ENCODE assay signal across 1 cellular context in the genomic region with DNA sequence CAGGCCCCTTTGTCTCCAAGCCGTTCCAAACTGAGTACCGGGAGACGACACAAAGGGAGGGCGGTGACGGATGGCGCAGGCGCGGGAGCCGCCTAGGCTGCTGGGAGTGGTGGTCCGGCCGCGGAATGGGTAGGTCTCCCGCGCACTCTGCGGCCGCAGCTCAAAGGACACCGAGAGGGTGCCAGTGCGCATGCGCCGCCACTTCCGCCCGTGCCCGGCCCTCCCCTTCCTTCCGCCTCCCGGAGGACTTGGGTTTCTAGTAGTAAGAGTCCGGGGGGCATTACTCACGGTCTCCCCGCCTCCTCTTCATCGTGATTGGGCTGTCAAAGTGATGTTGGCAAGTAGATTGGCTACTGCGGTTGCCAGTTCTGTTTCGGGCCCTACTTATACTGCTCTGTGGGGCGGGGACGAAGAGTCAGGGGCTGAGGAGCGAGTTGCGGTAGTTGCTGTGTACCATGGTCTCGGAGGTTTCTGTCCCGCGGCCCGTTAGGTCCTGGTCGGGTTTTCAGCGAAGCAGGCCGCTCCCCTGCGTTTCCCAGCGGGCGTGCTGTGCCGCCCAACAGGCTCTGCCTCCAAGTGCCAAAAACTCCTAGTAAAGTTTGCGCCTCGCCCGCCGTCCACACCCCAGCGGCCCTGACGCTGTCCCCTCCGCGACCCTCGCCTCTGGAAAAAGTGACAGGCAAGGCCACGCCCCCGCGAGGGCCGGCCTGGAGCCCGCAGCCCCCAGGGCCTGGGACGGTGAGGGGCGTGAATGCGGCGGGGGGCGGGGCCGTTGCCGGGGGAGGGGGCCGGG.
TF ChIP-seq lines count a peak whose summit lies in the region.

No MANE protein-coding gene starts in this region.

TF ChIP-seq in K562, 482 proteins besides CTCF, POLR2A, EP300 and RAD21 (continued from another document and continues in another):
- TF ChIP-seq, protein P1, sequence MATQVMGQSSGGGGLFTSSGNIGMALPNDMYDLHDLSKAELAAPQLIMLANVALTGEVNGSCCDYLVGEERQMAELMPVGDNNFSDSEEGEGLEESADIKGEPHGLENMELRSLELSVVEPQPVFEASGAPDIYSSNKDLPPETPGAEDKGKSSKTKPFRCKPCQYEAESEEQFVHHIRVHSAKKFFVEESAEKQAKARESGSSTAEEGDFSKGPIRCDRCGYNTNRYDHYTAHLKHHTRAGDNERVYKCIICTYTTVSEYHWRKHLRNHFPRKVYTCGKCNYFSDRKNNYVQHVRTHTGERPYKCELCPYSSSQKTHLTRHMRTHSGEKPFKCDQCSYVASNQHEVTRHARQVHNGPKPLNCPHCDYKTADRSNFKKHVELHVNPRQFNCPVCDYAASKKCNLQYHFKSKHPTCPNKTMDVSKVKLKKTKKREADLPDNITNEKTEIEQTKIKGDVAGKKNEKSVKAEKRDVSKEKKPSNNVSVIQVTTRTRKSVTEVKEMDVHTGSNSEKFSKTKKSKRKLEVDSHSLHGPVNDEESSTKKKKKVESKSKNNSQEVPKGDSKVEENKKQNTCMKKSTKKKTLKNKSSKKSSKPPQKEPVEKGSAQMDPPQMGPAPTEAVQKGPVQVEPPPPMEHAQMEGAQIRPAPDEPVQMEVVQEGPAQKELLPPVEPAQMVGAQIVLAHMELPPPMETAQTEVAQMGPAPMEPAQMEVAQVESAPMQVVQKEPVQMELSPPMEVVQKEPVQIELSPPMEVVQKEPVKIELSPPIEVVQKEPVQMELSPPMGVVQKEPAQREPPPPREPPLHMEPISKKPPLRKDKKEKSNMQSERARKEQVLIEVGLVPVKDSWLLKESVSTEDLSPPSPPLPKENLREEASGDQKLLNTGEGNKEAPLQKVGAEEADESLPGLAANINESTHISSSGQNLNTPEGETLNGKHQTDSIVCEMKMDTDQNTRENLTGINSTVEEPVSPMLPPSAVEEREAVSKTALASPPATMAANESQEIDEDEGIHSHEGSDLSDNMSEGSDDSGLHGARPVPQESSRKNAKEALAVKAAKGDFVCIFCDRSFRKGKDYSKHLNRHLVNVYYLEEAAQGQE (CRISPR knock-in tag; IDR thresholded peaks at IDR 0.05; ENCODE audit: low read depth) = no peak
- peak in 1 of 2 experiments; percentile 80; a peak in 2 of 4 replicates for TF ChIP-seq NONO (IDR thresholded peaks at IDR 0.05; ENCODE audit: low read depth in 2 of 2, low read length in 1 of 2)
- TF ChIP-seq, protein P2, sequence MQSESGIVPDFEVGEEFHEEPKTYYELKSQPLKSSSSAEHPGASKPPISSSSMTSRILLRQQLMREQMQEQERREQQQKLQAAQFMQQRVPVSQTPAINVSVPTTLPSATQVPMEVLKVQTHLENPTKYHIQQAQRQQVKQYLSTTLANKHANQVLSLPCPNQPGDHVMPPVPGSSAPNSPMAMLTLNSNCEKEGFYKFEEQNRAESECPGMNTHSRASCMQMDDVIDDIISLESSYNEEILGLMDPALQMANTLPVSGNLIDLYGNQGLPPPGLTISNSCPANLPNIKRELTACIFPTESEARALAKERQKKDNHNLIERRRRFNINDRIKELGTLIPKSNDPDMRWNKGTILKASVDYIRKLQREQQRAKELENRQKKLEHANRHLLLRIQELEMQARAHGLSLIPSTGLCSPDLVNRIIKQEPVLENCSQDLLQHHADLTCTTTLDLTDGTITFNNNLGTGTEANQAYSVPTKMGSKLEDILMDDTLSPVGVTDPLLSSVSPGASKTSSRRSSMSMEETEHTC (IDR thresholded peaks at IDR 0.05) = no peak
- TF ChIP-seq PHB2 (IDR thresholded peaks at IDR 0.05; ENCODE audit: low read depth) = no peak
- TF ChIP-seq NRF1 (conservative IDR thresholded peaks at IDR 0.05 in 1 of 2, IDR thresholded peaks at IDR 0.05 in 1 of 2) = peak; percentile 99
- TF ChIP-seq XRCC5 (IDR thresholded peaks at IDR 0.05; ENCODE audit: low read depth, low read length) = no peak
- TF ChIP-seq, protein P3, sequence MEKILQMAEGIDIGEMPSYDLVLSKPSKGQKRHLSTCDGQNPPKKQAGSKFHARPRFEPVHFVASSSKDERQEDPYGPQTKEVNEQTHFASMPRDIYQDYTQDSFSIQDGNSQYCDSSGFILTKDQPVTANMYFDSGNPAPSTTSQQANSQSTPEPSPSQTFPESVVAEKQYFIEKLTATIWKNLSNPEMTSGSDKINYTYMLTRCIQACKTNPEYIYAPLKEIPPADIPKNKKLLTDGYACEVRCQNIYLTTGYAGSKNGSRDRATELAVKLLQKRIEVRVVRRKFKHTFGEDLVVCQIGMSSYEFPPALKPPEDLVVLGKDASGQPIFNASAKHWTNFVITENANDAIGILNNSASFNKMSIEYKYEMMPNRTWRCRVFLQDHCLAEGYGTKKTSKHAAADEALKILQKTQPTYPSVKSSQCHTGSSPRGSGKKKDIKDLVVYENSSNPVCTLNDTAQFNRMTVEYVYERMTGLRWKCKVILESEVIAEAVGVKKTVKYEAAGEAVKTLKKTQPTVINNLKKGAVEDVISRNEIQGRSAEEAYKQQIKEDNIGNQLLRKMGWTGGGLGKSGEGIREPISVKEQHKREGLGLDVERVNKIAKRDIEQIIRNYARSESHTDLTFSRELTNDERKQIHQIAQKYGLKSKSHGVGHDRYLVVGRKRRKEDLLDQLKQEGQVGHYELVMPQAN (IDR thresholded peaks at IDR 0.05; ENCODE audit: borderline replicate concordance) = peak; percentile 45; the same call in 1 of the 2 replicates
- TF ChIP-seq ZNF778 (CRISPR knock-in tag; IDR thresholded peaks at IDR 0.05) = no peak
- no peak for TF ChIP-seq KDM1A (IDR thresholded peaks at IDR 0.05)
- no peak for TF ChIP-seq TCF3 (CRISPR knock-in tag; IDR thresholded peaks at IDR 0.05)
- no peak for TF ChIP-seq ZNF444 (CRISPR knock-in tag; IDR thresholded peaks at IDR 0.05)
- TF ChIP-seq TCF7L2 (IDR thresholded peaks at IDR 0.05; ENCODE audit: low read depth, low read length) = no peak
- no peak for TF ChIP-seq ZNF408 (CRISPR knock-in tag; IDR thresholded peaks at IDR 0.05; ENCODE audit: low read depth)
- TF ChIP-seq ZC3H4 (CRISPR knock-in tag; IDR thresholded peaks at IDR 0.05; ENCODE audit: borderline replicate concordance) = peak; percentile 99
- peak; percentile 26; the same call in 1 of the 2 replicates for TF ChIP-seq CREB1 (IDR thresholded peaks at IDR 0.05)
- TF ChIP-seq CREB1 (CRISPR knock-in tag; IDR thresholded peaks at IDR 0.05) = peak; percentile 37; the same call in 1 of the 2 replicates
- TF ChIP-seq TARDBP (IDR thresholded peaks at IDR 0.05) = 0 out of 2 replicates have a peak, but pooled peaks have one; percentile 18
- no peak for TF ChIP-seq MTF1 (CRISPR knock-in tag; IDR thresholded peaks at IDR 0.05; ENCODE audit: borderline replicate concordance)
- TF ChIP-seq BDP1 (IDR thresholded peaks at IDR 0.05; ENCODE audit: insufficient read depth, insufficient read length) = no peak
- TF ChIP-seq FOXK1 (CRISPR knock-in tag; IDR thresholded peaks at IDR 0.05; ENCODE audit: borderline replicate concordance) = no peak
- TF ChIP-seq, protein P4, sequence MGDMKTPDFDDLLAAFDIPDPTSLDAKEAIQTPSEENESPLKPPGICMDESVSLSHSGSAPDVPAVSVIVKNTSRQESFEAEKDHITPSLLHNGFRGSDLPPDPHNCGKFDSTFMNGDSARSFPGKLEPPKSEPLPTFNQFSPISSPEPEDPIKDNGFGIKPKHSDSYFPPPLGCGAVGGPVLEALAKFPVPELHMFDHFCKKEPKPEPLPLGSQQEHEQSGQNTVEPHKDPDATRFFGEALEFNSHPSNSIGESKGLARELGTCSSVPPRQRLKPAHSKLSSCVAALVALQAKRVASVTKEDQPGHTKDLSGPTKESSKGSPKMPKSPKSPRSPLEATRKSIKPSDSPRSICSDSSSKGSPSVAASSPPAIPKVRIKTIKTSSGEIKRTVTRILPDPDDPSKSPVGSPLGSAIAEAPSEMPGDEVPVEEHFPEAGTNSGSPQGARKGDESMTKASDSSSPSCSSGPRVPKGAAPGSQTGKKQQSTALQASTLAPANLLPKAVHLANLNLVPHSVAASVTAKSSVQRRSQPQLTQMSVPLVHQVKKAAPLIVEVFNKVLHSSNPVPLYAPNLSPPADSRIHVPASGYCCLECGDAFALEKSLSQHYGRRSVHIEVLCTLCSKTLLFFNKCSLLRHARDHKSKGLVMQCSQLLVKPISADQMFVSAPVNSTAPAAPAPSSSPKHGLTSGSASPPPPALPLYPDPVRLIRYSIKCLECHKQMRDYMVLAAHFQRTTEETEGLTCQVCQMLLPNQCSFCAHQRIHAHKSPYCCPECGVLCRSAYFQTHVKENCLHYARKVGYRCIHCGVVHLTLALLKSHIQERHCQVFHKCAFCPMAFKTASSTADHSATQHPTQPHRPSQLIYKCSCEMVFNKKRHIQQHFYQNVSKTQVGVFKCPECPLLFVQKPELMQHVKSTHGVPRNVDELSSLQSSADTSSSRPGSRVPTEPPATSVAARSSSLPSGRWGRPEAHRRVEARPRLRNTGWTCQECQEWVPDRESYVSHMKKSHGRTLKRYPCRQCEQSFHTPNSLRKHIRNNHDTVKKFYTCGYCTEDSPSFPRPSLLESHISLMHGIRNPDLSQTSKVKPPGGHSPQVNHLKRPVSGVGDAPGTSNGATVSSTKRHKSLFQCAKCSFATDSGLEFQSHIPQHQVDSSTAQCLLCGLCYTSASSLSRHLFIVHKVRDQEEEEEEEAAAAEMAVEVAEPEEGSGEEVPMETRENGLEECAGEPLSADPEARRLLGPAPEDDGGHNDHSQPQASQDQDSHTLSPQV (IDR thresholded peaks at IDR 0.05) = no peak
- no peak for TF ChIP-seq ZNF551 (CRISPR knock-in tag; IDR thresholded peaks at IDR 0.05)
- TF ChIP-seq, protein P5, sequence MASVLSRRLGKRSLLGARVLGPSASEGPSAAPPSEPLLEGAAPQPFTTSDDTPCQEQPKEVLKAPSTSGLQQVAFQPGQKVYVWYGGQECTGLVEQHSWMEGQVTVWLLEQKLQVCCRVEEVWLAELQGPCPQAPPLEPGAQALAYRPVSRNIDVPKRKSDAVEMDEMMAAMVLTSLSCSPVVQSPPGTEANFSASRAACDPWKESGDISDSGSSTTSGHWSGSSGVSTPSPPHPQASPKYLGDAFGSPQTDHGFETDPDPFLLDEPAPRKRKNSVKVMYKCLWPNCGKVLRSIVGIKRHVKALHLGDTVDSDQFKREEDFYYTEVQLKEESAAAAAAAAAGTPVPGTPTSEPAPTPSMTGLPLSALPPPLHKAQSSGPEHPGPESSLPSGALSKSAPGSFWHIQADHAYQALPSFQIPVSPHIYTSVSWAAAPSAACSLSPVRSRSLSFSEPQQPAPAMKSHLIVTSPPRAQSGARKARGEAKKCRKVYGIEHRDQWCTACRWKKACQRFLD (CRISPR knock-in tag; IDR thresholded peaks at IDR 0.05) = no peak
- TF ChIP-seq, protein P6, sequence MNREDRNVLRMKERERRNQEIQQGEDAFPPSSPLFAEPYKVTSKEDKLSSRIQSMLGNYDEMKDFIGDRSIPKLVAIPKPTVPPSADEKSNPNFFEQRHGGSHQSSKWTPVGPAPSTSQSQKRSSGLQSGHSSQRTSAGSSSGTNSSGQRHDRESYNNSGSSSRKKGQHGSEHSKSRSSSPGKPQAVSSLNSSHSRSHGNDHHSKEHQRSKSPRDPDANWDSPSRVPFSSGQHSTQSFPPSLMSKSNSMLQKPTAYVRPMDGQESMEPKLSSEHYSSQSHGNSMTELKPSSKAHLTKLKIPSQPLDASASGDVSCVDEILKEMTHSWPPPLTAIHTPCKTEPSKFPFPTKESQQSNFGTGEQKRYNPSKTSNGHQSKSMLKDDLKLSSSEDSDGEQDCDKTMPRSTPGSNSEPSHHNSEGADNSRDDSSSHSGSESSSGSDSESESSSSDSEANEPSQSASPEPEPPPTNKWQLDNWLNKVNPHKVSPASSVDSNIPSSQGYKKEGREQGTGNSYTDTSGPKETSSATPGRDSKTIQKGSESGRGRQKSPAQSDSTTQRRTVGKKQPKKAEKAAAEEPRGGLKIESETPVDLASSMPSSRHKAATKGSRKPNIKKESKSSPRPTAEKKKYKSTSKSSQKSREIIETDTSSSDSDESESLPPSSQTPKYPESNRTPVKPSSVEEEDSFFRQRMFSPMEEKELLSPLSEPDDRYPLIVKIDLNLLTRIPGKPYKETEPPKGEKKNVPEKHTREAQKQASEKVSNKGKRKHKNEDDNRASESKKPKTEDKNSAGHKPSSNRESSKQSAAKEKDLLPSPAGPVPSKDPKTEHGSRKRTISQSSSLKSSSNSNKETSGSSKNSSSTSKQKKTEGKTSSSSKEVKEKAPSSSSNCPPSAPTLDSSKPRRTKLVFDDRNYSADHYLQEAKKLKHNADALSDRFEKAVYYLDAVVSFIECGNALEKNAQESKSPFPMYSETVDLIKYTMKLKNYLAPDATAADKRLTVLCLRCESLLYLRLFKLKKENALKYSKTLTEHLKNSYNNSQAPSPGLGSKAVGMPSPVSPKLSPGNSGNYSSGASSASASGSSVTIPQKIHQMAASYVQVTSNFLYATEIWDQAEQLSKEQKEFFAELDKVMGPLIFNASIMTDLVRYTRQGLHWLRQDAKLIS (CRISPR knock-in tag; IDR thresholded peaks at IDR 0.05) = no peak; the same call in none of the 2 replicates
- TF ChIP-seq WHSC1 (IDR thresholded peaks at IDR 0.05; ENCODE audit: low read length) = no peak
- no peak for TF ChIP-seq TSC22D4 (tag; IDR thresholded peaks at IDR 0.05)
- TF ChIP-seq ZNF175 (CRISPR knock-in tag; IDR thresholded peaks at IDR 0.05; ENCODE audit: low read depth) = no peak
- TF ChIP-seq MECOM (CRISPR knock-in tag; IDR thresholded peaks at IDR 0.05) = no peak
- TF ChIP-seq, protein P7, sequence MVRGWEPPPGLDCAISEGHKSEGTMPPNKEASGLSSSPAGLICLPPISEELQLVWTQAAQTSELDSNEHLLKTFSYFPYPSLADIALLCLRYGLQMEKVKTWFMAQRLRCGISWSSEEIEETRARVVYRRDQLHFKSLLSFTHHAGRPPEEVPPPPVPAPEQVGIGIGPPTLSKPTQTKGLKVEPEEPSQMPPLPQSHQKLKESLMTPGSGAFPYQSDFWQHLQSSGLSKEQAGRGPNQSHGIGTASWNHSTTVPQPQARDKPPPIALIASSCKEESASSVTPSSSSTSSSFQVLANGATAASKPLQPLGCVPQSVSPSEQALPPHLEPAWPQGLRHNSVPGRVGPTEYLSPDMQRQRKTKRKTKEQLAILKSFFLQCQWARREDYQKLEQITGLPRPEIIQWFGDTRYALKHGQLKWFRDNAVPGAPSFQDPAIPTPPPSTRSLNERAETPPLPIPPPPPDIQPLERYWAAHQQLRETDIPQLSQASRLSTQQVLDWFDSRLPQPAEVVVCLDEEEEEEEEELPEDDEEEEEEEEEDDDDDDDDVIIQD (CRISPR knock-in tag; IDR thresholded peaks at IDR 0.05) = no peak
- TF ChIP-seq, protein P8, sequence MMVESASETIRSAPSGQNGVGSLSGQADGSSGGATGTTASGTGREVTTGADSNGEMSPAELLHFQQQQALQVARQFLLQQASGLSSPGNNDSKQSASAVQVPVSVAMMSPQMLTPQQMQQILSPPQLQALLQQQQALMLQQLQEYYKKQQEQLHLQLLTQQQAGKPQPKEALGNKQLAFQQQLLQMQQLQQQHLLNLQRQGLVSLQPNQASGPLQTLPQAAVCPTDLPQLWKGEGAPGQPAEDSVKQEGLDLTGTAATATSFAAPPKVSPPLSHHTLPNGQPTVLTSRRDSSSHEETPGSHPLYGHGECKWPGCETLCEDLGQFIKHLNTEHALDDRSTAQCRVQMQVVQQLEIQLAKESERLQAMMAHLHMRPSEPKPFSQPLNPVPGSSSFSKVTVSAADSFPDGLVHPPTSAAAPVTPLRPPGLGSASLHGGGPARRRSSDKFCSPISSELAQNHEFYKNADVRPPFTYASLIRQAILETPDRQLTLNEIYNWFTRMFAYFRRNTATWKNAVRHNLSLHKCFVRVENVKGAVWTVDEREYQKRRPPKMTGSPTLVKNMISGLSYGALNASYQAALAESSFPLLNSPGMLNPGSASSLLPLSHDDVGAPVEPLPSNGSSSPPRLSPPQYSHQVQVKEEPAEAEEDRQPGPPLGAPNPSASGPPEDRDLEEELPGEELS (CRISPR knock-in tag; IDR thresholded peaks at IDR 0.05; ENCODE audit: borderline replicate concordance) = no peak
- TF ChIP-seq HMG20B (CRISPR knock-in tag; IDR thresholded peaks at IDR 0.05) = no peak
